7 cellular contexts compared by ENCODE assay signal in the genomic region with DNA sequence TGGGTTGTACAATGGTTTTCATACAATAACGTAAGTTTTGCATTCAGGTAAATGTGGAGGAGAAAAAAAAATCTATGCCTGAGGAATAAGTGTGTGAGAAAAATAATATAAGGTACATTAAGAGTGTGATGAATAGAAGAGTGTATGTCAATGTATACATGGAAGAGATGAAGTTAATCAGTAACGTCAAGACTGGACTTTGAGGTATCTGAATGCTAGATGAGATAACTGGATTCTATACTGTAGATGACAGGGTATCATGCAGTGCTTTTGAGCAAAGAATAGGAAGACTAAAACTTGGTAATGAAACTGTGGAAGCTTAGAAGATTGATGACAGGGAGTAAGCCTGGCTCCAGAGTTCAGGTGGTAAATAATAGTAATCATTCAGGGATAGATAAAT.
"Had no signal": no experiment of that assay in that cellular context is flagged by ENCODE, and none has a peak within 500 bp of the region (broad histone marks: within the 10 kb centered on the region; RNA-seq: fewer than 3 reads in every experiment).

No MANE protein-coding gene starts in this region.

- ATAC-seq: K562 had no signal

- H3K4me3 ChIP-seq: K562 had no signal

- H3K9ac ChIP-seq: KMS-11 had no signal

- H3K4me2 ChIP-seq: KMS-11 had no signal

- FAIRE-seq: HTR-8/SVneo, K562 had no signal

- H3K27ac ChIP-seq: HL-60, KMS-11 had no signal

- DNase-seq: IMR-90, KBM-7, KG1 had no signal
